9 cellular contexts compared by ENCODE assay signal in genomic region chr5:150623878-150624216, GRCh38. TPM values are rescaled to one million over a fixed set of nuclear protein-coding genes. Genes with fewer than 3 reads are reported as not detected.
A peak's percentile ranks its signal among the peaks of the same experiment; 100 is the strongest.
DNase-seq lines count a peak whose midpoint lies in the region; ATAC-seq, FAIRE-seq and TF ChIP-seq lines count a peak whose summit lies in the region.
"Had no signal": no experiment of that assay in that cellular context is flagged by ENCODE, and none has a peak within 500 bp of the region (broad histone marks: within the 10 kb centered on the region; RNA-seq: fewer than 3 reads in every experiment).

No MANE protein-coding gene starts in this region.

- no peaks in the 10 kb centered on the region for H3K9me3 Mint-ChIP-seq in activated CD4-positive, alpha-beta memory T cell treated with anti-CD3 and anti-CD28 coated beads for 36 hours

- H3K4me1 Mint-ChIP-seq in activated CD4-positive, alpha-beta memory T cell treated with anti-CD3 and anti-CD28 coated beads for 36 hours (ENCODE audit: low read depth): peaks cover 17% of the 10 kb centered on the region

- intact Hi-C loops in activated CD4-positive, alpha-beta memory T cell treated with anti-CD3 and anti-CD28 coated beads for 36 hours (cut with micrococcal nuclease): no loop called here
- intact Hi-C loops in heart right ventricle (cut with DNase I): loop anchor here in 2 of 10 donors (2.0 kb wide), 1 partner anchor 17 kb away; the partner anchor contains the start of gene SYNPO (in 2 of the 2)

- CTCF ChIA-PET in activated CD4-positive, alpha-beta memory T cell treated with anti-CD3 and anti-CD28 coated beads for 36 hours (lab: Charles Lee): no interaction called here

- H3K36me3 ChIP-seq in heart right ventricle: peaks cover 0 to 2% (median 0%) of the 10 kb centered on the region in 9 donors

- peak overlapping the region; percentile 1 to 99 (median 82) for H3K4me3 ChIP-seq in heart right ventricle
- H3K4me3 ChIP-seq in skin epidermis: peak overlapping the region in 2 of 7 experiments; percentile 56 to 58

- H3K9me3 ChIP-seq in heart right ventricle: no peaks in the 10 kb centered on the region

- H3K27me3 ChIP-seq in heart right ventricle: peaks cover 0 to 20% (median 0%) of the 10 kb centered on the region in 7 donors

- no peak for DNase-seq in activated CD4-positive, alpha-beta memory T cell treated with anti-CD3 and anti-CD28 coated beads for 36 hours
- no peak for DNase-seq in heart right ventricle
- DNase-seq in D721Med (ENCODE audit: insufficient read length, low spot score): no peak
- no peak for DNase-seq in NCI-H1694 treated with DMSO at 0.1 percent for 48 hours (lab: John Stamatoyannopoulos, UW)

- H3K27me3 Mint-ChIP-seq in activated CD4-positive, alpha-beta memory T cell treated with anti-CD3 and anti-CD28 coated beads for 36 hours: peaks cover 10% of the 10 kb centered on the region

- FAIRE-seq in D721Med (lab: Jason Lieb, UNC): no peak

- no peak overlapping the region for H3K27ac Mint-ChIP-seq in activated CD4-positive, alpha-beta memory T cell treated with anti-CD3 and anti-CD28 coated beads for 36 hours

- peak overlapping the region; percentile 94 to 100 (median 98) for H3K27ac ChIP-seq in heart right ventricle
- H3K27ac ChIP-seq in skin epidermis: peak overlapping the region in 11 of 21 experiments; percentile 42 to 93 (median 83)
- H3K27ac ChIP-seq: epithelial cell of prostate had no signal

- TF ChIP-seq CTCF in heart right ventricle (IDR thresholded peaks at IDR 0.05): no peak
- TF ChIP-seq CTCF in D721Med (IDR thresholded peaks at IDR 0.05; ENCODE audit: insufficient read depth, missing control alignments): no peak

- peak; percentile 7 for ATAC-seq in GM21717 (IDR thresholded peaks at IDR 0.05; ENCODE audit: unreplicated experiment)
- ATAC-seq in heart right ventricle: no peak
- ATAC-seq in GM21526 (IDR thresholded peaks at IDR 0.05; ENCODE audit: low FRiP score, unreplicated experiment): no peak
- ATAC-seq in HG02870 (IDR thresholded peaks at IDR 0.05; ENCODE audit: unreplicated experiment): no peak

- peak overlapping the region; percentile 57 for H3K4me3 Mint-ChIP-seq in activated CD4-positive, alpha-beta memory T cell treated with anti-CD3 and anti-CD28 coated beads for 36 hours

- 45 to 52% methylated on average over 5 of the region's 5 CpGs for WGBS in heart right ventricle, 2 donors

- POLR2A ChIA-PET in activated CD4-positive, alpha-beta memory T cell treated with anti-CD3 and anti-CD28 coated beads for 36 hours (lab: Charles Lee): interaction anchor here (0.6 kb wide), 1 partner anchor 604 kb away, joined by 3 read pairs; no protein-coding TSS in a partner anchor

- no peaks in the 10 kb centered on the region for H3K36me3 Mint-ChIP-seq in activated CD4-positive, alpha-beta memory T cell treated with anti-CD3 and anti-CD28 coated beads for 36 hours

- peaks cover 20 to 88% (median 77%) of the 10 kb centered on the region in 9 donors for H3K4me1 ChIP-seq in heart right ventricle

RNA-seq across cellular contexts. Expression of gene SYNPO, which starts 16.6 kb away (rescaled TPM):
- under 1 TPM; 0.10 to 0.14 TPM for total RNA-seq in activated CD4-positive, alpha-beta memory T cell treated with anti-CD3 and anti-CD28 coated beads for 36 hours
- 100 to 1,000 TPM; 589 to 777 (median 703) TPM for total RNA-seq in heart right ventricle
- polyA plus RNA-seq in heart right ventricle: 100 to 1,000 TPM; 129 to 344 TPM

RNA-seq across cellular contexts. Expression of gene MYOZ3, which starts 37.2 kb away (rescaled TPM):
- under 1 TPM; 0.07 to 0.21 TPM for total RNA-seq in activated CD4-positive, alpha-beta memory T cell treated with anti-CD3 and anti-CD28 coated beads for 36 hours
- total RNA-seq in heart right ventricle: 10 to 100 TPM in 2 of 10 donors, 1 to 10 TPM in 8; 4.5 to 12.2 (median 6.0) TPM
- 1 to 10 TPM in 1 of 2 donors, under 1 TPM in 1; 0.91 to 4.1 TPM for polyA plus RNA-seq in heart right ventricle

Comparison
In these comparisons a context has a peak if more than half of its experiments do, and no peak if none do; other contexts are left out.
1. RNA of gene SYNPO, which starts 16.6 kb away (total RNA-seq): 589 to 777 TPM in heart right ventricle; 0.10 to 0.14 TPM in activated CD4-positive, alpha-beta memory T cell treated with anti-CD3 and anti-CD28 coated beads for 36 hours; every median in the first group is over 100 times any median in the second.
2. RNA of gene MYOZ3, which starts 37.2 kb away (total RNA-seq): 4.5 to 12.2 TPM in heart right ventricle; 0.07 to 0.21 TPM in activated CD4-positive, alpha-beta memory T cell treated with anti-CD3 and anti-CD28 coated beads for 36 hours; every median in the first group is over 4 times any median in the second.